In the genomic region with DNA sequence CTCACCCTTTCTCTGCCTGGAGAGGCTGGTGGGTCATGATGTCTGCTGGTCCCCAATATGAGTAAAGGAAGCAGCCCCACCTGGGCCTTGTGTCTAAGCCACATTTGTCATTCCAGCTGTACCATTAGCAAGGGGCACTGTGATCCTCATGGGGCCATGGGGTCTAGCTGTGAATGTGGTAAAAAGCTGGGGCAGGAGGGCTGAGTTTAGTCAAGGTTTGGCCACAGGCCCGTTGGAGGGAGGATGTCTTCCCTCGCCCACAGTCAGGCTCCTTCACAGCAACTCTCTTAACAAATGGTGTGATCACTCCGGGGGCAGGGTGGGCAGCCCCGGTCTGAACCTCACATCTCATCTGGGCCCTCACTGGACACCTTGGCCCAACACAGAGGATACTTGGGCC, we compare ENCODE assay signal across 19 cellular contexts.
DNase-seq lines count a peak whose midpoint lies in the region; ATAC-seq and TF ChIP-seq lines count a peak whose summit lies in the region.
"Had no signal": no experiment of that assay in that cellular context is flagged by ENCODE, and none has a peak within 500 bp of the region (broad histone marks: within the 10 kb centered on the region; RNA-seq: fewer than 3 reads in every experiment).

No MANE protein-coding gene starts in this region.

- H3K36me3 ChIP-seq in Peyer's patch = no peaks in the 10 kb centered on the region
- no peaks in the 10 kb centered on the region for H3K36me3 ChIP-seq in suprapubic skin

- H3K27me3 ChIP-seq in Peyer's patch (no peaks in the 10 kb centered on the region), suprapubic skin (no peaks in the 10 kb centered on the region)

- no peaks in the 10 kb centered on the region for H3K36me3 Mint-ChIP-seq in activated T-cell treated with anti-CD3 and anti-CD28 coated beads, Interleukin-2, amount 50 U/mL, for 24 hours (ENCODE audit: low read depth)
- no peaks in the 10 kb centered on the region for H3K36me3 Mint-ChIP-seq in activated T-cell treated with anti-CD3 and anti-CD28 coated beads, Interleukin-2, amount 50 U/mL, for 72 hours (ENCODE audit: insufficient read depth in 2 of 2)
- H3K36me3 Mint-ChIP-seq: CD4-positive, CD25-positive, alpha-beta regulatory T cell had no signal

- no peak for ATAC-seq in activated T-cell treated with anti-CD3 and anti-CD28 coated beads, Interleukin-2, amount 50 U/mL, for 72 hours (replicated peaks in 1 of 2)
- ATAC-seq in GM19395 (IDR thresholded peaks at IDR 0.05; ENCODE audit: unreplicated experiment) = no peak
- ATAC-seq: A549, GM12878, HCT116, K562 had no signal

- TF ChIP-seq POLR2A in Peyer's patch (IDR thresholded peaks at IDR 0.05) (no peak), suprapubic skin (IDR thresholded peaks at IDR 0.05) (no peak)

- peaks cover 2% of the 10 kb centered on the region for H3K4me1 Mint-ChIP-seq in activated T-cell treated with anti-CD3 and anti-CD28 coated beads, Interleukin-2, amount 50 U/mL, for 24 hours (ENCODE audit: low read depth)
- no peaks in the 10 kb centered on the region for H3K4me1 Mint-ChIP-seq in activated T-cell treated with anti-CD3 and anti-CD28 coated beads, Interleukin-2, amount 50 U/mL, for 72 hours (ENCODE audit: low read depth)
- H3K4me1 Mint-ChIP-seq: CD4-positive, CD25-positive, alpha-beta regulatory T cell had no signal

- no peaks in the 10 kb centered on the region for H3K9me3 Mint-ChIP-seq in activated T-cell treated with anti-CD3 and anti-CD28 coated beads, Interleukin-2, amount 50 U/mL, for 24 hours
- no peaks in the 10 kb centered on the region for H3K9me3 Mint-ChIP-seq in activated T-cell treated with anti-CD3 and anti-CD28 coated beads, Interleukin-2, amount 50 U/mL, for 72 hours

- DNase-seq in activated T-cell treated with anti-CD3 and anti-CD28 coated beads, Interleukin-2, amount 50 U/mL, for 24 hours = peak; percentile 15
- DNase-seq in activated T-cell treated with anti-CD3 and anti-CD28 coated beads, Interleukin-2, amount 50 U/mL, for 72 hours = no peak
- peak in 2 of 3 donors; percentile 22 to 31 for DNase-seq in Peyer's patch
- DNase-seq in mesenteric fat pad (ENCODE audit: low spot score) = peak; percentile 49
- peak; percentile 46 to 72 for DNase-seq in suprapubic skin (ENCODE audit: low spot score in 2 of 2)
- no peak for DNase-seq in stimulated activated CD8-positive, alpha-beta memory T cell treated with anti-CD3 and anti-CD28 coated beads, Interleukin-4, amount 100 ng/mL, for 48 hours
- DNase-seq in COR-L47 (lab: John Stamatoyannopoulos, UW) = no peak
- DNase-seq: Calu3; CD4-positive, CD25-positive, alpha-beta regulatory T cell; DMS79; NCI-H1092; NCI-H226; NCI-H526 had no signal

- H3K9me3 ChIP-seq in Peyer's patch (no peaks in the 10 kb centered on the region), suprapubic skin (no peaks in the 10 kb centered on the region)
- H3K9me3 ChIP-seq: A549 had no signal

- H3K27ac Mint-ChIP-seq in activated T-cell treated with anti-CD3 and anti-CD28 coated beads, Interleukin-2, amount 50 U/mL, for 24 hours = no peak overlapping the region
- H3K27ac Mint-ChIP-seq in activated T-cell treated with anti-CD3 and anti-CD28 coated beads, Interleukin-2, amount 50 U/mL, for 72 hours = no peak overlapping the region

- WGBS in suprapubic skin = 86% methylated on average over 4 of the region's 4 CpGs

- H3K27ac ChIP-seq in Peyer's patch = no peak overlapping the region
- H3K27ac ChIP-seq in suprapubic skin = no peak overlapping the region
- H3K27ac ChIP-seq: A549, RWPE1 had no signal

- H3K4me1 ChIP-seq in Peyer's patch (no peaks in the 10 kb centered on the region), suprapubic skin (peaks cover 16% of the 10 kb centered on the region)

- no peaks in the 10 kb centered on the region for H3K27me3 Mint-ChIP-seq in activated T-cell treated with anti-CD3 and anti-CD28 coated beads, Interleukin-2, amount 50 U/mL, for 24 hours
- no peaks in the 10 kb centered on the region for H3K27me3 Mint-ChIP-seq in activated T-cell treated with anti-CD3 and anti-CD28 coated beads, Interleukin-2, amount 50 U/mL, for 72 hours (ENCODE audit: low read depth)

- no peak overlapping the region for H3K4me3 Mint-ChIP-seq in activated T-cell treated with anti-CD3 and anti-CD28 coated beads, Interleukin-2, amount 50 U/mL, for 24 hours
- no peak overlapping the region for H3K4me3 Mint-ChIP-seq in activated T-cell treated with anti-CD3 and anti-CD28 coated beads, Interleukin-2, amount 50 U/mL, for 72 hours
- H3K4me3 Mint-ChIP-seq: CD4-positive, CD25-positive, alpha-beta regulatory T cell had no signal

- no peak for TF ChIP-seq CTCF in Peyer's patch (IDR thresholded peaks at IDR 0.05)
- TF ChIP-seq CTCF in suprapubic skin (IDR thresholded peaks at IDR 0.05) = no peak

- TF ChIP-seq EP300 in suprapubic skin (IDR thresholded peaks at IDR 0.05) = no peak

- H3K4me3 ChIP-seq in Peyer's patch = no peak overlapping the region
- no peak overlapping the region for H3K4me3 ChIP-seq in suprapubic skin
- H3K4me3 ChIP-seq: A549, GM12878, K562 had no signal

Comparison
In these comparisons a context has a peak if more than half of its experiments do, and no peak if none do; other contexts are left out.
1. DNase-seq: peak in activated T-cell treated with anti-CD3 and anti-CD28 coated beads, Interleukin-2, amount 50 U/mL, for 24 hours (single experiment), Peyer's patch (2 of 3), mesenteric fat pad (single experiment) and suprapubic skin (2 of 2); none in activated T-cell treated with anti-CD3 and anti-CD28 coated beads, Interleukin-2, amount 50 U/mL, for 72 hours (0 of 2), stimulated activated CD8-positive, alpha-beta memory T cell treated with anti-CD3 and anti-CD28 coated beads, Interleukin-4, amount 100 ng/mL, for 48 hours (single experiment) and COR-L47 (single experiment).